Comparison of ENCODE assay signal across 7 cellular contexts in the genomic region with DNA sequence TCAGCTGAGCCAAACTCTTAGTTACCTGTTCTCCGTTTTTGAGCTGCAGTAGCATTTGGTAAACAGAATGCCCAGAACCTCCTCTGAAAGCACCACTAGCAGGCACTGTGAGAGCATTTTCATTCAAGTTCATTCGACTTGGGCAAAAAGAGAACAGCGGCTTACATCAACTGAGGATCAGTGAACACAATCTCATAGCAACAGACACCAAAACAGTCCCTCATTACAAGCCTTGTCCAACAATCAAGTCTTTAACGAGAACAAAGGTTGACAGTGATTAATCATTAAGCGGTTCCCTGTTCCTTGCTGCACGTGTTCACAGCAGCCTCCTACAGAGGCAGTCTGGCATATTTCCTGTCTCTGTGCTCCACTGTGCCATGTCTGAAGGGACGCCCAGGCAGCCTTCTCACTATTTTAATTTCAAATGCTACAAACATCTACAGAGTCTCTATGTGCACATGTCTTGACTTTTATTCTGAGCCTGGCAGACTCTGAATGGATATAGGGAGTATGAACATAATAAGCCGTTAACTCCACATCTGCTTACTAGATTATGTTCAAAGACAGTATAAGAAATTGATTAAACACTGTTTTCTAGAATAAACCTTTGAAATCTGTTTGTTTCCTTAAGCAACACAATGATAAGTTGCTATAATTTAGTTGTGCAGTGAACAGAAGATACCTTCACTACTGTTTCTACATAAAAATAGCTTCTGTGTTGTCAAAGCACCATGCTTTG.
DNase-seq lines count a peak whose midpoint lies in the region; ATAC-seq and TF ChIP-seq lines count a peak whose summit lies in the region.

No MANE protein-coding gene starts in this region.

- no peaks in the 10 kb centered on the region for H3K36me3 Mint-ChIP-seq in H9 (ENCODE audit: insufficient read depth in 1 of 3, low read depth in 3 of 3)
- peaks cover 2% of the 10 kb centered on the region for H3K36me3 Mint-ChIP-seq in activated CD4-positive, alpha-beta T cell treated with anti-CD3 and anti-CD28 coated beads for 36 hours (ENCODE audit: low read depth)

- peaks cover 2% of the 10 kb centered on the region; the same call in 1 of the 2 replicates for H3K27me3 Mint-ChIP-seq in H9 (ENCODE audit: low read depth)
- no peaks in the 10 kb centered on the region for H3K27me3 Mint-ChIP-seq in activated CD4-positive, alpha-beta T cell treated with anti-CD3 and anti-CD28 coated beads for 36 hours

- no peak overlapping the region for H3K18ac ChIP-seq in H9 (ENCODE audit: insufficient read length, low read depth, low read length)

- H4K20me1 ChIP-seq in H9 (ENCODE audit: control insufficient read depth, insufficient read depth, insufficient read length) (no peaks in the 10 kb centered on the region), Loucy (ENCODE audit: insufficient read depth, low read length, poor library complexity, severe bottlenecking) (no peaks in the 10 kb centered on the region)

- no peaks in the 10 kb centered on the region for H3F3A ChIP-seq in Loucy (ENCODE audit: low read depth)

- no peaks in the 10 kb centered on the region for H3K27me3 ChIP-seq in H9 (ENCODE audit: insufficient read depth, low read length)
- no peaks in the 10 kb centered on the region for H3K27me3 ChIP-seq in Loucy (ENCODE audit: insufficient read depth, low read length, poor library complexity, severe bottlenecking)
- H3K27me3 ChIP-seq in lung (ENCODE audit: control insufficient read depth, insufficient read depth) = no peaks in the 10 kb centered on the region
- no peaks in the 10 kb centered on the region for H3K27me3 ChIP-seq in stomach smooth muscle (ENCODE audit: control insufficient read depth in 1 of 2, insufficient read depth in 2 of 2, low read length in 2 of 2)

- no peak overlapping the region for H3T11ph ChIP-seq in H9 (ENCODE audit: low read length)

- H3K4me1 ChIP-seq in H9 (ENCODE audit: insufficient read depth, low read length) = peaks cover 17% of the 10 kb centered on the region; the same call in 1 of the 2 replicates
- peaks cover 46% of the 10 kb centered on the region for H3K4me1 ChIP-seq in Loucy (ENCODE audit: insufficient read depth, low read length, poor library complexity, severe bottlenecking)
- peaks cover 0 to 3% of the 10 kb centered on the region in 2 donors for H3K4me1 ChIP-seq in lung (ENCODE audit: control insufficient read depth in 2 of 2, insufficient read depth in 2 of 2, low read length in 2 of 2)
- H3K4me1 ChIP-seq in stomach smooth muscle (ENCODE audit: control insufficient read depth, insufficient read depth, low read length) = peaks cover 3% of the 10 kb centered on the region

- no peak overlapping the region for H2BK20ac ChIP-seq in H9 (ENCODE audit: low read depth, low read length, poor library complexity, severe bottlenecking)

- peak; percentile 82 for TF ChIP-seq CTCF in GM12873 (IDR thresholded peaks at IDR 0.05; ENCODE audit: insufficient read depth, low read depth, low read length, missing control alignments)
- TF ChIP-seq CTCF in H9 (conservative IDR thresholded peaks at IDR 0.05) = peak; percentile 60
- peak; percentile 84 for TF ChIP-seq CTCF in Loucy (conservative IDR thresholded peaks at IDR 0.05; ENCODE audit: low read length)
- TF ChIP-seq CTCF in lung (IDR thresholded peaks at IDR 0.05; ENCODE audit: control extremely low read depth, extremely low read depth) = peak; percentile 24

- H2BK15ac ChIP-seq in H9 (ENCODE audit: low read depth, low read length) = no peak overlapping the region

- H2BK120ac ChIP-seq in H9 (ENCODE audit: low read depth, low read length, poor library complexity, severe bottlenecking) = no peak overlapping the region

- H4K91ac ChIP-seq in H9 (ENCODE audit: insufficient read length, low read depth, low read length) = no peak overlapping the region

- WGBS in H9 (ENCODE audit: extremely low coverage, insufficient read length, low lambda C conversion rate) = no CpG with 5 or more reads among the region's 8 CpGs
- 16 to 18% methylated on average over 8 of the region's 8 CpGs for WGBS in lung, 2 donors

- no peak overlapping the region for H3K23ac ChIP-seq in H9 (ENCODE audit: insufficient read length, low read depth, low read length)

- H3K9me2 ChIP-seq in Loucy (replicated peaks; ENCODE audit: low read depth, low read length) = no peaks in the 10 kb centered on the region

- H3K27ac Mint-ChIP-seq in H9 = no peak overlapping the region
- H3K27ac Mint-ChIP-seq in activated CD4-positive, alpha-beta T cell treated with anti-CD3 and anti-CD28 coated beads for 36 hours = peak overlapping the region; percentile 85

- no peak overlapping the region for H2BK5ac ChIP-seq in H9 (ENCODE audit: insufficient read length, low read length)

- DNase-seq in H9 (peak; percentile 37), dedifferentiated amniotic fluid mesenchymal stem cell (ENCODE audit: extremely low spot score) (peak; percentile 38), lung (ENCODE audit: low spot score) (peak; percentile 32)
- peak; percentile 66 for DNase-seq in activated CD4-positive, alpha-beta T cell treated with anti-CD3 and anti-CD28 coated beads for 36 hours

- H3K23me2 ChIP-seq in H9 (ENCODE audit: insufficient read length, low read depth, low read length, poor library complexity, severe bottlenecking) = no peaks in the 10 kb centered on the region

- H3K36me3 ChIP-seq in Loucy (ENCODE audit: insufficient read depth, low read length) (no peaks in the 10 kb centered on the region), lung (ENCODE audit: control insufficient read depth in 2 of 2, insufficient read depth in 2 of 2, low read length in 2 of 2) (no peaks in the 10 kb centered on the region), stomach smooth muscle (ENCODE audit: control insufficient read depth in 2 of 2, insufficient read depth in 2 of 2, low read length in 2 of 2) (no peaks in the 10 kb centered on the region)

- H4K5ac ChIP-seq in H9 (ENCODE audit: insufficient read length, low read depth, low read length) = no peak overlapping the region

- H3K14ac ChIP-seq in H9 (ENCODE audit: insufficient read depth, low read length) = no peak overlapping the region

- CTCF ChIA-PET in activated CD4-positive, alpha-beta T cell treated with anti-CD3 and anti-CD28 coated beads for 36 hours (lab: Charles Lee) = interaction anchor here (0.6 to 3.2 kb wide), 21 partner anchors 11 to 382 kb away, joined by 3 to 18 read pairs (median 4); partner anchors contain the start of genes CCDC82, FAM76B, JRKL and MAML2

- H4K8ac ChIP-seq in H9 (replicated peaks; ENCODE audit: insufficient read length, low read depth, low read length) = no peak overlapping the region

- H3K79me1 ChIP-seq in H9 (ENCODE audit: insufficient read depth, low read depth, low read length, poor library complexity, severe bottlenecking) = no peaks in the 10 kb centered on the region

- H3K4me3 ChIP-seq in Loucy (ENCODE audit: low read length, poor library complexity, severe bottlenecking) (peak overlapping the region; percentile 40), lung (no peak overlapping the region), stomach smooth muscle (ENCODE audit: low read length in 2 of 2) (peak overlapping the region; percentile 56 to 60)

- H3K27ac ChIP-seq in H9 (ENCODE audit: insufficient read length, low read depth, low read length) (no peak overlapping the region), lung (ENCODE audit: low read depth in 1 of 2, low read length in 1 of 2) (peak overlapping the region; percentile 21 to 27), stomach smooth muscle (ENCODE audit: low read length) (peak overlapping the region; percentile 18)

- H3K4me3 Mint-ChIP-seq in H9 = no peak overlapping the region
- peak overlapping the region; percentile 53 for H3K4me3 Mint-ChIP-seq in activated CD4-positive, alpha-beta T cell treated with anti-CD3 and anti-CD28 coated beads for 36 hours

- no peaks in the 10 kb centered on the region for H3K79me2 ChIP-seq in H9 (ENCODE audit: insufficient read depth, low read length)
- no peaks in the 10 kb centered on the region for H3K79me2 ChIP-seq in Loucy (ENCODE audit: insufficient read depth, low read length)

- no peak overlapping the region for H3K9ac ChIP-seq in H9 (ENCODE audit: extremely low read depth, insufficient read length, low read length)
- H3K9ac ChIP-seq in Loucy (ENCODE audit: low read depth, low read length, poor library complexity, severe bottlenecking) = peak overlapping the region; percentile 20
- H3K9ac ChIP-seq in stomach smooth muscle (ENCODE audit: low read length in 2 of 2) = peak overlapping the region; percentile 6 to 32

- H3K9me3 ChIP-seq in H9 (ENCODE audit: control insufficient read depth, low read depth, low read length) (no peaks in the 10 kb centered on the region), Loucy (ENCODE audit: insufficient read depth, low read depth, low read length) (no peaks in the 10 kb centered on the region), lung (ENCODE audit: control insufficient read depth in 2 of 2, insufficient read depth in 1 of 2, low read length in 1 of 2) (no peaks in the 10 kb centered on the region), stomach smooth muscle (ENCODE audit: control insufficient read depth in 2 of 2, low read length in 2 of 2) (no peaks in the 10 kb centered on the region)

- no peak overlapping the region for H2AK5ac ChIP-seq in H9 (ENCODE audit: insufficient read length, low read length)

- peak; percentile 71 for ATAC-seq in activated CD4-positive, alpha-beta T cell treated with anti-CD3 and anti-CD28 coated beads for 36 hours
- peak; percentile 82 for ATAC-seq in lung (ENCODE audit: insufficient read depth, low FRiP score)

- H3K4me1 Mint-ChIP-seq in H9 = peaks cover 30 to 36% of the 10 kb centered on the region in 2 experiments
- peaks cover 63% of the 10 kb centered on the region for H3K4me1 Mint-ChIP-seq in activated CD4-positive, alpha-beta T cell treated with anti-CD3 and anti-CD28 coated beads for 36 hours

- intact Hi-C loops in activated CD4-positive, alpha-beta T cell treated with anti-CD3 and anti-CD28 coated beads for 36 hours (cut with DNase I, micrococcal nuclease) = loop anchor here (2.0 to 5.0 kb wide), 9 partner anchors 51 to 780 kb away; partner anchors contain the start of genes JRKL (in 1 of the 2), MTMR2 (in 1 of the 2) and SESN3 (in 1 of the 2)

- H2BK12ac ChIP-seq in H9 (ENCODE audit: insufficient read length, low read depth, low read length) = no peak overlapping the region

- POLR2A ChIA-PET in activated CD4-positive, alpha-beta T cell treated with anti-CD3 and anti-CD28 coated beads for 36 hours (lab: Charles Lee) = interaction anchor here (0.5 to 0.7 kb wide), 2 partner anchors 12 to 105 kb away, joined by 3 read pairs; no protein-coding TSS in a partner anchor

- H3K4me2 ChIP-seq in H9 (ENCODE audit: insufficient read depth, insufficient read length, low read length) (no peak overlapping the region), Loucy (ENCODE audit: low read depth, low read length, poor library complexity, severe bottlenecking) (peak overlapping the region; percentile 76)

- H3K9me3 Mint-ChIP-seq in H9 = no peaks in the 10 kb centered on the region
- no peaks in the 10 kb centered on the region for H3K9me3 Mint-ChIP-seq in activated CD4-positive, alpha-beta T cell treated with anti-CD3 and anti-CD28 coated beads for 36 hours (ENCODE audit: low read depth)

- H2AFZ ChIP-seq in H9 (ENCODE audit: low read length) (no peak overlapping the region), Loucy (ENCODE audit: low read length) (peak overlapping the region; percentile 42)

- no peak overlapping the region for H3K4ac ChIP-seq in H9 (ENCODE audit: low read depth, low read length)

- H3K56ac ChIP-seq in H9 (ENCODE audit: insufficient read length, low read depth, low read length) = no peak overlapping the region

Comparison
In these comparisons a context has a peak if more than half of its experiments do, and no peak if none do; other contexts are left out.
1. CTCF ChIP-seq: peak in every context shown above with its lines; median percentile 84 in Loucy; 82 in GM12873; 60 in H9; 24 in lung.